Comparison of ENCODE assay signal across 8 cellular contexts in the genomic region with DNA sequence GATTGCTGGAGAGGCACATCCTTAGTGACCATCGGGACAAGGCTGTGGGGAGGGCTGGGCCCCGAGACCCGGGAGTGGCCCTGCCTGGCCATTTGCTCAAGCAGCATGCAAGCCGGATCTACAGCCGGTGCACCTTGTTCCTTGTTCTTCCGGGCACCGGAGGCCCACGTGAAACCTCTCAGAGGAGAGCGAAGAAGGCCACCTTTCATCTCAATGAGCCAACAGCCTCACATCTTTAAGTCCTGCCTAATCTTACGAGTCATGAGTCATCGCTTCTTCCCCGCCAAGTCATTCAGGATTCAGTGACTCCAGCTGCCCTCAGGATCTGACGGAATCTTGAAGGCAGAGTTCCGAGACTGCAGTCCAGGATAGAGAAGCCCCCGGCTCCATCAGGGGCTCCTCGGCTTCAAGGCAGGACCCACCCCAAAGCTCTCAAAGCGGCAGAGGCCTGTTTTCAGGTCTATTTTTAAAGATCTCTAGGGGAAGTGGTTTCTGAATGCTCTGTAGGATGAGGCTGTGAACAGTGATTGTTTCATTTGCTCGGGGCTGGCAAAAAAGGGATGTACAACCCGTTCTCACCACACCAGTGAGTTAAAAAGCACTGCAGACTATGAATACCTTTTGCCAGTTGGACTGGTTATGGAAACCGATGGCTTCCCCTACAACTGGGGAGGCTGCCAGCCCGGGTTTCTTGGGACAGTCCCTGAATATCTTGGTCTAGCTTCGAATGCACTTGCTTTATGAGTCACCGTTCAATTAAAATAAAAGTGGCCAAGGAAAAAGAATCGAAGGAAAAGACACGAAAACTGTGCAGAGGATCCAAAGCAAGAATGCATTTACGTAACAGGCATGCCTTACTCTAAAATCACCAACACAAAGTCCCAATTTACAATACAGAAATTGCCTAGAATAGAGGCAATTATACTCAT. TPM values are rescaled to one million over a fixed set of nuclear protein-coding genes. Genes with fewer than 3 reads are reported as not detected.
A peak's percentile ranks its signal among the peaks of the same experiment; 100 is the strongest.
DNase-seq lines count a peak whose midpoint lies in the region; ATAC-seq and TF ChIP-seq lines count a peak whose summit lies in the region.

No MANE protein-coding gene starts in this region.

- no peak overlapping the region for H3K4me3 ChIP-seq in mucosa of descending colon

- no peaks in the 10 kb centered on the region for H3K9me3 ChIP-seq in KOPT-K1 (ENCODE audit: insufficient read depth, low read length, poor library complexity, severe bottlenecking)
- no peaks in the 10 kb centered on the region for H3K9me3 ChIP-seq in mucosa of descending colon

- peak overlapping the region; percentile 86 to 96 for H3K27ac Mint-ChIP-seq in effector memory CD8-positive, alpha-beta T cell

- peaks cover 6% of the 10 kb centered on the region for H3K36me3 Mint-ChIP-seq in effector memory CD8-positive, alpha-beta T cell (ENCODE audit: insufficient read depth)

- peaks cover 6 to 20% of the 10 kb centered on the region in 2 donors for H3K27me3 Mint-ChIP-seq in effector memory CD8-positive, alpha-beta T cell

- DNase-seq in ELF-1 (ENCODE audit: low read depth, low spot score): peak; percentile 78
- peak; percentile 52 to 54 for DNase-seq in activated CD4-positive, alpha-beta T cell treated with anti-CD3 and anti-CD28 coated beads, Interleukin-2, amount 50 U/mL, for 4 hours
- peak; percentile 17 to 35 (median 24) for DNase-seq in effector memory CD8-positive, alpha-beta T cell
- DNase-seq in mucosa of descending colon: peak; percentile 59 to 87 (median 72)
- DNase-seq in stimulated activated CD8-positive, alpha-beta memory T cell treated with anti-CD3 and anti-CD28 coated beads, Interleukin-7, amount 100 ng/mL, for 1 hour (ENCODE audit: low read depth in 2 of 2): peak; percentile 17 to 18
- no peak for DNase-seq in cerebellar cortex (ENCODE audit: low spot score)

- peak overlapping the region; percentile 75 for H3K27ac ChIP-seq in KOPT-K1 (ENCODE audit: low read depth, low read length, poor library complexity, severe bottlenecking)

- peaks cover 35% of the 10 kb centered on the region for H3K4me1 ChIP-seq in mucosa of descending colon (ENCODE audit: low read depth)

- ATAC-seq in GM21717 (IDR thresholded peaks at IDR 0.05; ENCODE audit: unreplicated experiment) (peak; percentile 62), mucosa of descending colon (peak; percentile 83)
- ATAC-seq in effector memory CD8-positive, alpha-beta T cell (replicated peaks): peak; percentile 82

- H3K4me3 Mint-ChIP-seq in effector memory CD8-positive, alpha-beta T cell: peak overlapping the region; percentile 74 to 80

- H3K36me3 ChIP-seq in KOPT-K1 (ENCODE audit: insufficient read depth, low read length) (no peaks in the 10 kb centered on the region), mucosa of descending colon (ENCODE audit: low read depth) (no peaks in the 10 kb centered on the region)

- H3K4me1 Mint-ChIP-seq in effector memory CD8-positive, alpha-beta T cell (ENCODE audit: low read depth in 2 of 2): peaks cover 19 to 21% of the 10 kb centered on the region in 2 donors

- TF ChIP-seq CTCF in mucosa of descending colon (IDR thresholded peaks at IDR 0.05): no peak

- intact Hi-C loops in mucosa of descending colon (cut with DNase I, micrococcal nuclease): no loop called here

- H3K9me3 Mint-ChIP-seq in effector memory CD8-positive, alpha-beta T cell: no peaks in the 10 kb centered on the region

RNA-seq across cellular contexts. Expression of gene ECHDC3, which starts 57.2 kb away (rescaled TPM):
- total RNA-seq in mucosa of descending colon: 1 to 10 TPM in 2 of 3 donors, under 1 TPM in 1; 0.43 to 9.4 (median 1.3) TPM
